In the genomic region with DNA sequence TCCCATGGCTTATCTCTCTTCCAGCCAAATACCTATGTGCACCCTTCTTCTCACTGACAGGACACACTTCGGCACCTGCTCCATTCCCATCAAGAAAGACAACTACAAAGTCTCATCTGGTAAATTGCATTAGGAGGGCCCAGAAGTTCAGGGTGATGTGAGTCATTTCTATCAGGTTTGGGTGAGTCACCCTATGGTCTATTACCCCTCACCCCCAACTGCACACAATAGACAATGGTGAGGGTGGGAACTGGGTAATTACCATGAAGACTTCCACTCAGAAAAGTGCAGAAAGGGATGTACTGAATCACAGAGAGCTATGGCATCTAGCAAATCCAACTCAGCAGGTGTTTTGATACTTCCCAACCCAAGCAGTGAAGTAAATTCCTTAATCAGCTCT, we compare ENCODE assay signal across 18 cellular contexts. TPM values are rescaled to one million over a fixed set of nuclear protein-coding genes. Genes with fewer than 3 reads are reported as not detected.
DNase-seq lines count a peak whose midpoint lies in the region; ATAC-seq, FAIRE-seq and TF ChIP-seq lines count a peak whose summit lies in the region.
"Had no signal": no experiment of that assay in that cellular context is flagged by ENCODE, and none has a peak within 500 bp of the region (broad histone marks: within the 10 kb centered on the region; RNA-seq: fewer than 3 reads in every experiment).

No MANE protein-coding gene starts in this region.

- no peak overlapping the region for H3K9ac ChIP-seq in astrocyte (ENCODE audit: low read length)

- no peak overlapping the region for H3K4me3 ChIP-seq in astrocyte (ENCODE audit: insufficient read depth, low read depth, low read length)
- H3K4me3 ChIP-seq: adrenal gland, heart right ventricle, pancreas, tibial artery had no signal

- TF ChIP-seq CTCF in GM10266 (IDR thresholded peaks at IDR 0.05; ENCODE audit: control insufficient read depth, insufficient read depth, low read depth, missing control alignments) (no peak), astrocyte (IDR thresholded peaks at IDR 0.05; ENCODE audit: insufficient read depth, low read depth, low read length) (no peak)

- H3K36me3 Mint-ChIP-seq in astrocyte (ENCODE audit: low read depth, unreplicated experiment) = no peaks in the 10 kb centered on the region

- no peak overlapping the region for H3K4me3 Mint-ChIP-seq in astrocyte (ENCODE audit: unreplicated experiment)
- H3K4me3 Mint-ChIP-seq: B cell had no signal

- no peak overlapping the region for H3K4me2 ChIP-seq in astrocyte (ENCODE audit: low read length)

- H3K4me1 Mint-ChIP-seq in astrocyte (ENCODE audit: low read depth, unreplicated experiment) = peaks cover 9% of the 10 kb centered on the region
- H3K4me1 Mint-ChIP-seq: B cell had no signal

- ATAC-seq in GM18909 (IDR thresholded peaks at IDR 0.05; ENCODE audit: poor library complexity, unreplicated experiment) (peak; percentile 65), HG03103 (IDR thresholded peaks at IDR 0.05; ENCODE audit: low read depth, unreplicated experiment) (peak; percentile 61)
- ATAC-seq: heart right ventricle, pancreas had no signal

- no peak overlapping the region for H2AFZ ChIP-seq in astrocyte (ENCODE audit: low read depth, low read length)

- no peaks in the 10 kb centered on the region for H3K79me2 ChIP-seq in astrocyte (ENCODE audit: insufficient read depth, low read length)

- H3K27ac ChIP-seq in astrocyte (ENCODE audit: low read depth, low read length) = no peak overlapping the region
- H3K27ac ChIP-seq: adrenal gland, heart right ventricle, HL-60, pancreas, tibial artery had no signal

- no peaks in the 10 kb centered on the region for H3K27me3 Mint-ChIP-seq in astrocyte (ENCODE audit: low read depth, unreplicated experiment)

- H3K27ac Mint-ChIP-seq in astrocyte (ENCODE audit: unreplicated experiment) = peak overlapping the region; percentile 47
- H3K27ac Mint-ChIP-seq: B cell had no signal

- H3K9me3 Mint-ChIP-seq in astrocyte (ENCODE audit: unreplicated experiment) = peaks cover 2% of the 10 kb centered on the region

- no peaks in the 10 kb centered on the region for H4K20me1 ChIP-seq in astrocyte (ENCODE audit: insufficient read depth, low read length)

- no peaks in the 10 kb centered on the region for H3K27me3 ChIP-seq in astrocyte (ENCODE audit: insufficient read depth, low read length)
- H3K27me3 ChIP-seq: adrenal gland, heart right ventricle, pancreas, tibial artery had no signal

- H3K36me3 ChIP-seq in astrocyte (ENCODE audit: insufficient read depth, low read length) = no peaks in the 10 kb centered on the region
- H3K36me3 ChIP-seq: adrenal gland, heart right ventricle, pancreas, tibial artery had no signal

- H3K4me1 ChIP-seq in astrocyte (ENCODE audit: insufficient read depth, low read length) = no peaks in the 10 kb centered on the region
- H3K4me1 ChIP-seq: heart right ventricle, pancreas, tibial artery had no signal

- no peak for FAIRE-seq in astrocyte (lab: Jason Lieb, UNC)
- FAIRE-seq: pancreas, RCC 7860 had no signal

- no peaks in the 10 kb centered on the region for H3K9me3 ChIP-seq in astrocyte (ENCODE audit: insufficient read depth, low read depth, low read length)
- H3K9me3 ChIP-seq: adrenal gland, heart right ventricle, pancreas, tibial artery had no signal

- DNase-seq in GM10266 (ENCODE audit: extremely low spot score) = peak; percentile 4
- DNase-seq in astrocyte (ENCODE audit: low read depth) = no peak
- no peak for DNase-seq in HCEC 1CT
- DNase-seq in Kasumi-1 (lab: John Stamatoyannopoulos, UW) = no peak
- no peak for DNase-seq in RKO (ENCODE audit: low spot score)
- no peak for DNase-seq in SKM-1 treated with dmso at 0.1 percent for 144 hours (lab: John Stamatoyannopoulos, UW; ENCODE audit: unreplicated experiment)
- DNase-seq: adrenal gland, DMS153, heart right ventricle, NCI-H187, pancreas, T-helper 1 cell, tibial artery had no signal

RNA-seq across cellular contexts. Expression of a gene that starts 54.8 kb away (rescaled TPM):
- total RNA-seq in astrocyte = not detected in 2 replicates
- total RNA-seq: adrenal gland, B cell, pancreas had no signal
